8 cellular contexts compared by ENCODE assay signal in the genomic region with DNA sequence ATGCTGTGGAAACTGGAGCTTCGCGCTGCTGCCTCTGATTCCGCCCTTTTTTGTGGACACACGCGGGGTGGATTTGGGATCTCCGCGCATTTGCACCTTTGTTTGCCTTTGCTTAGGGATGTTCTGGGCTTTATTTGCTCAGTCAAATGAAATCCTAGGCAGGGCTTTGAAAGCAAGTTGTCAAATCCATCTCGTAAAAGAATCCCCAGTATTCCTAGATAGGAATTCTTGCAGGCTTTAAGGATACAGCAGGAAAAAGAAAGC. TPM values are rescaled to one million over a fixed set of nuclear protein-coding genes. Genes with fewer than 3 reads are reported as not detected.
DNase-seq lines count a peak whose midpoint lies in the region; ATAC-seq, FAIRE-seq and TF ChIP-seq lines count a peak whose summit lies in the region.

No MANE protein-coding gene starts in this region.

- peaks cover 46% of the 10 kb centered on the region for H3K4me1 Mint-ChIP-seq in HFFc6 (ENCODE audit: low read depth)
- peaks cover 47% of the 10 kb centered on the region for H3K4me1 Mint-ChIP-seq in activated CD4-positive, alpha-beta memory T cell treated with anti-CD3 and anti-CD28 coated beads, Interleukin-2, amount 10 ng/mL, durations not matched to agents 7 days and 5 days
- H3K4me1 Mint-ChIP-seq in stimulated activated effector memory CD8-positive, alpha-beta T cell treated with anti-CD3 and anti-CD28 coated beads, Interleukin-12 subunit alpha, Interleukin-12 subunit beta, amount 100 ng/mL, for 72 hours, result peaks cover 35% of the 10 kb centered on the region

- H3K36me3 Mint-ChIP-seq in HFFc6 (ENCODE audit: low read depth), result peaks cover 22% of the 10 kb centered on the region
- peaks cover 19% of the 10 kb centered on the region for H3K36me3 Mint-ChIP-seq in activated CD4-positive, alpha-beta memory T cell treated with anti-CD3 and anti-CD28 coated beads, Interleukin-2, amount 10 ng/mL, durations not matched to agents 7 days and 5 days (ENCODE audit: low read depth)
- H3K36me3 Mint-ChIP-seq in stimulated activated effector memory CD8-positive, alpha-beta T cell treated with anti-CD3 and anti-CD28 coated beads, Interleukin-12 subunit alpha, Interleukin-12 subunit beta, amount 100 ng/mL, for 72 hours, result peaks cover 14% of the 10 kb centered on the region

- H3K27me3 Mint-ChIP-seq in HFFc6 (ENCODE audit: insufficient read depth), result no peaks in the 10 kb centered on the region
- H3K27me3 Mint-ChIP-seq in activated CD4-positive, alpha-beta memory T cell treated with anti-CD3 and anti-CD28 coated beads, Interleukin-2, amount 10 ng/mL, durations not matched to agents 7 days and 5 days, result no peaks in the 10 kb centered on the region

- WGBS in iPS DF 6.9 (ENCODE audit: insufficient coverage, insufficient read length), result no CpG with 5 or more reads among the region's 8 CpGs

- POLR2A ChIA-PET in activated CD4-positive, alpha-beta memory T cell treated with anti-CD3 and anti-CD28 coated beads, Interleukin-2, amount 10 ng/mL, durations not matched to agents 7 days and 5 days (lab: Charles Lee), result interaction anchor here (1.0 to 4.7 kb wide), 19 partner anchors 8 to 1779 kb away, joined by 3 to 73 read pairs (median 8); partner anchors contain the start of genes AMD1, CD164, CDK19 and FOXO3

- CTCF ChIA-PET in activated CD4-positive, alpha-beta memory T cell treated with anti-CD3 and anti-CD28 coated beads, Interleukin-2, amount 10 ng/mL, durations not matched to agents 7 days and 5 days (lab: Charles Lee), result interaction anchor here (1.1 to 3.3 kb wide), 6 partner anchors 9 to 537 kb away, joined by 3 to 11 read pairs (median 6); partner anchors contain the start of genes ARMC2 and CD164

- no peaks in the 10 kb centered on the region for H3K4me1 ChIP-seq in iPS DF 6.9 (ENCODE audit: control insufficient read depth, insufficient read depth, low read length)

- DNase-seq in HFFc6 (no peak), iPS DF 6.9 (ENCODE audit: low read depth, low spot score) (no peak), frontal cortex (ENCODE audit: low spot score in 2 of 2) (no peak), cerebellum (ENCODE audit: low spot score) (no peak), HT-29 (ENCODE audit: low spot score) (no peak)
- no peak for DNase-seq in activated CD4-positive, alpha-beta memory T cell treated with anti-CD3 and anti-CD28 coated beads, Interleukin-2, amount 10 ng/mL, durations not matched to agents 7 days and 5 days
- no peak for DNase-seq in stimulated activated effector memory CD8-positive, alpha-beta T cell treated with anti-CD3 and anti-CD28 coated beads, Interleukin-12 subunit alpha, Interleukin-12 subunit beta, amount 100 ng/mL, for 72 hours (ENCODE audit: low spot score in 2 of 2)

- H3K36me3 ChIP-seq in iPS DF 6.9 (ENCODE audit: control insufficient read depth, insufficient read depth, low read length), result no peaks in the 10 kb centered on the region

- H3K27ac Mint-ChIP-seq in HFFc6, result peak overlapping the region; percentile 99
- peak overlapping the region; percentile 100 for H3K27ac Mint-ChIP-seq in activated CD4-positive, alpha-beta memory T cell treated with anti-CD3 and anti-CD28 coated beads, Interleukin-2, amount 10 ng/mL, durations not matched to agents 7 days and 5 days
- H3K27ac Mint-ChIP-seq in stimulated activated effector memory CD8-positive, alpha-beta T cell treated with anti-CD3 and anti-CD28 coated beads, Interleukin-12 subunit alpha, Interleukin-12 subunit beta, amount 100 ng/mL, for 72 hours, result peak overlapping the region; percentile 98

- ATAC-seq in stimulated activated effector memory CD8-positive, alpha-beta T cell treated with anti-CD3 and anti-CD28 coated beads, Interleukin-12 subunit alpha, Interleukin-12 subunit beta, amount 100 ng/mL, for 72 hours, result no peak
- no peak for ATAC-seq in HG02970 (IDR thresholded peaks at IDR 0.05; ENCODE audit: low FRiP score, unreplicated experiment)

- no peak for TF ChIP-seq CTCF in HFFc6 (IDR thresholded peaks at IDR 0.05)

- no peaks in the 10 kb centered on the region for H3K9me3 ChIP-seq in iPS DF 6.9 (ENCODE audit: control insufficient read depth, insufficient read depth, low read length)

- peak overlapping the region; percentile 88 for H3K4me3 ChIP-seq in iPS DF 6.9 (ENCODE audit: low read length)

- H3K4me3 Mint-ChIP-seq in HFFc6, result peak overlapping the region; percentile 95
- peak overlapping the region; percentile 94 for H3K4me3 Mint-ChIP-seq in activated CD4-positive, alpha-beta memory T cell treated with anti-CD3 and anti-CD28 coated beads, Interleukin-2, amount 10 ng/mL, durations not matched to agents 7 days and 5 days
- peak overlapping the region; percentile 88 for H3K4me3 Mint-ChIP-seq in stimulated activated effector memory CD8-positive, alpha-beta T cell treated with anti-CD3 and anti-CD28 coated beads, Interleukin-12 subunit alpha, Interleukin-12 subunit beta, amount 100 ng/mL, for 72 hours

- H3K27ac ChIP-seq in iPS DF 6.9 (ENCODE audit: low read length), result no peak overlapping the region

- no peaks in the 10 kb centered on the region for H3K9me3 Mint-ChIP-seq in HFFc6
- no peaks in the 10 kb centered on the region for H3K9me3 Mint-ChIP-seq in activated CD4-positive, alpha-beta memory T cell treated with anti-CD3 and anti-CD28 coated beads, Interleukin-2, amount 10 ng/mL, durations not matched to agents 7 days and 5 days
- no peaks in the 10 kb centered on the region for H3K9me3 Mint-ChIP-seq in stimulated activated effector memory CD8-positive, alpha-beta T cell treated with anti-CD3 and anti-CD28 coated beads, Interleukin-12 subunit alpha, Interleukin-12 subunit beta, amount 100 ng/mL, for 72 hours

- no peak for FAIRE-seq in frontal cortex (lab: Jason Lieb, UNC)

- no peaks in the 10 kb centered on the region for H3K27me3 ChIP-seq in iPS DF 6.9 (ENCODE audit: control insufficient read depth, insufficient read depth, low read length)

RNA-seq across cellular contexts. Expression of gene CEP57L1, which starts 0.4 kb away (rescaled TPM):
- 10 to 100 TPM; 16.3 to 24.9 (median 21.6) TPM for total RNA-seq in HFFc6 (2021; fragmentation: NEBNext Ultra II Directional; extraction: Animal tissue kit (Norgen Biotek cat#: 25700))
- 10 to 100 TPM; 21.6 to 23.3 TPM for total RNA-seq in activated CD4-positive, alpha-beta memory T cell treated with anti-CD3 and anti-CD28 coated beads, Interleukin-2, amount 10 ng/mL, durations not matched to agents 7 days and 5 days
- 97.4 TPM for total RNA-seq in frontal cortex
- 58.4 TPM for total RNA-seq in cerebellum
- total RNA-seq in HT-29 (2014; rRNA removed; shearing (Covaris generic)), result 6.5 and 8.7 TPM in 2 replicates

RNA-seq across cellular contexts. Expression of gene SESN1, which starts 1.1 kb away (rescaled TPM):
- total RNA-seq in HFFc6 (2021; fragmentation: NEBNext Ultra II Directional; extraction: Animal tissue kit (Norgen Biotek cat#: 25700)), result 10 to 100 TPM; 12.1 to 16.9 (median 13.7) TPM
- 10 to 100 TPM; 22.9 to 23.0 TPM for total RNA-seq in activated CD4-positive, alpha-beta memory T cell treated with anti-CD3 and anti-CD28 coated beads, Interleukin-2, amount 10 ng/mL, durations not matched to agents 7 days and 5 days
- 34.6 TPM for total RNA-seq in frontal cortex
- 38.7 TPM for total RNA-seq in cerebellum
- 11.9 and 12.1 TPM in 2 replicates for total RNA-seq in HT-29 (2014; rRNA removed; shearing (Covaris generic))
